ENCODE assay signal across 8 cellular contexts in the genomic region with DNA sequence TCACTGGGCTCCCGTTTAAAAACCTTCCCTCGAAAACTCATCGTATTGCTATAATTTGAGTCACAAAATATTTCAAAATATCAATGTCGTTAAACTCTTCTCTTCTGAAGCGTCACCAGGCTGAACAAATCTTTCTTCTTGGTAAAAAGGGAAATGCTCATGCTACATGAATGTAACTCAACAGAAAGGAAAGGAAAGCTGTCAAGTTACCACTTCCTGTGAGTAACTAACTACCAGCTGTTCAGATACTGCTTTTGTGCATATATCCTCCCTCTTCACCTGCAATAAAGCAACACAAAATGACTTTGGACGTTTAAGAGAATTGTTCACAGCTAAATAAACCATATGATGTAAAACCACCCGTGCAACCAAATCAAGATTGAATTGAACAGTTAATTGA.
DNase-seq lines count a peak whose midpoint lies in the region; ATAC-seq and TF ChIP-seq lines count a peak whose summit lies in the region.

No MANE protein-coding gene starts in this region.

- H3K4me1 Mint-ChIP-seq in activated CD4-positive, alpha-beta memory T cell treated with anti-CD3 and anti-CD28 coated beads, Interleukin-2, amount 10 ng/mL, durations not matched to agents 7 days and 5 days: peaks cover 62% of the 10 kb centered on the region

- H3K9me3 Mint-ChIP-seq in activated CD4-positive, alpha-beta memory T cell treated with anti-CD3 and anti-CD28 coated beads, Interleukin-2, amount 10 ng/mL, durations not matched to agents 7 days and 5 days: no peaks in the 10 kb centered on the region

- peak overlapping the region; percentile 64 for H3K4me2 ChIP-seq in DND-41 (ENCODE audit: insufficient read depth, low read length)

- H3K27me3 Mint-ChIP-seq in activated CD4-positive, alpha-beta memory T cell treated with anti-CD3 and anti-CD28 coated beads, Interleukin-2, amount 10 ng/mL, durations not matched to agents 7 days and 5 days: no peaks in the 10 kb centered on the region

- no peaks in the 10 kb centered on the region for H3K36me3 ChIP-seq in DND-41 (ENCODE audit: insufficient read depth, low read length)
- no peaks in the 10 kb centered on the region for H3K36me3 ChIP-seq in mucosa of descending colon (ENCODE audit: low read depth)

- H3K9me3 ChIP-seq in DND-41 (ENCODE audit: insufficient read depth, low read length, severe bottlenecking) (no peaks in the 10 kb centered on the region), mucosa of descending colon (no peaks in the 10 kb centered on the region)

- H3K4me3 ChIP-seq in DND-41 (ENCODE audit: low read depth in 1 of 2, low read length in 2 of 2): peak overlapping the region; percentile 21 to 58; a peak in 3 of 4 replicates
- no peak overlapping the region for H3K4me3 ChIP-seq in mucosa of descending colon

- CTCF ChIA-PET in activated CD4-positive, alpha-beta memory T cell treated with anti-CD3 and anti-CD28 coated beads, Interleukin-2, amount 10 ng/mL, durations not matched to agents 7 days and 5 days (lab: Charles Lee): interaction anchor here (1.3 to 3.9 kb wide), 5 partner anchors 9 to 55 kb away, joined by 4 to 22 read pairs (median 6); no protein-coding TSS in a partner anchor

- H3K9ac ChIP-seq in DND-41 (ENCODE audit: low read depth, low read length): peak overlapping the region; percentile 56

- H3K36me3 Mint-ChIP-seq in activated CD4-positive, alpha-beta memory T cell treated with anti-CD3 and anti-CD28 coated beads, Interleukin-2, amount 10 ng/mL, durations not matched to agents 7 days and 5 days (ENCODE audit: low read depth): peaks cover 60% of the 10 kb centered on the region

- intact Hi-C loops in mucosa of descending colon (cut with DNase I, micrococcal nuclease): no loop called here

- peak overlapping the region; percentile 92 for H3K27ac Mint-ChIP-seq in activated CD4-positive, alpha-beta memory T cell treated with anti-CD3 and anti-CD28 coated beads, Interleukin-2, amount 10 ng/mL, durations not matched to agents 7 days and 5 days

- POLR2A ChIA-PET in activated CD4-positive, alpha-beta memory T cell treated with anti-CD3 and anti-CD28 coated beads, Interleukin-2, amount 10 ng/mL, durations not matched to agents 7 days and 5 days (lab: Charles Lee): interaction anchor here (0.7 to 19.5 kb wide), 12 partner anchors 9 to 95 kb away, joined by 3 to 546 read pairs (median 19); partner anchors contain the start of gene DOCK10

- peak overlapping the region; percentile 90 for H3K27ac ChIP-seq in DND-41 (ENCODE audit: low read length)

- peak overlapping the region; percentile 87 for H3K4me3 Mint-ChIP-seq in activated CD4-positive, alpha-beta memory T cell treated with anti-CD3 and anti-CD28 coated beads, Interleukin-2, amount 10 ng/mL, durations not matched to agents 7 days and 5 days

- TF ChIP-seq CTCF in DND-41 (IDR thresholded peaks at IDR 0.05; ENCODE audit: borderline replicate concordance, extremely low read depth, low read length, poor library complexity, severe bottlenecking) (no peak), mucosa of descending colon (IDR thresholded peaks at IDR 0.05) (no peak)

- peak overlapping the region; percentile 62 for H2AFZ ChIP-seq in DND-41 (ENCODE audit: low read depth, low read length)

- peak; percentile 9 for DNase-seq in DND-41
- DNase-seq in activated CD4-positive, alpha-beta memory T cell treated with anti-CD3 and anti-CD28 coated beads, Interleukin-2, amount 10 ng/mL, durations not matched to agents 7 days and 5 days: no peak
- DNase-seq in mucosa of descending colon: no peak
- DNase-seq in NK-92 (lab: John Stamatoyannopoulos, UW; ENCODE audit: unreplicated experiment): no peak
- no peak for DNase-seq in cerebellum (ENCODE audit: low spot score)
- no peak for DNase-seq in DMS 273 (lab: John Stamatoyannopoulos, UW; ENCODE audit: unreplicated experiment)

- H3K4me1 ChIP-seq in DND-41 (ENCODE audit: insufficient read depth, low read length): peaks cover 63% of the 10 kb centered on the region
- no peaks in the 10 kb centered on the region for H3K4me1 ChIP-seq in mucosa of descending colon (ENCODE audit: low read depth)

- peaks cover 49% of the 10 kb centered on the region for H3K79me2 ChIP-seq in DND-41 (ENCODE audit: insufficient read depth, low read length)

- no peaks in the 10 kb centered on the region for H3K27me3 ChIP-seq in DND-41 (ENCODE audit: insufficient read depth, low read length, poor library complexity)

- H4K20me1 ChIP-seq in DND-41 (ENCODE audit: insufficient read depth, low read length): 0 out of 2 replicates have a peak, but pooled peaks cover 3% of the 10 kb centered on the region

- ATAC-seq in DND-41 (ENCODE audit: insufficient read depth, low read depth): peak; percentile 99
- peak; percentile 75 for ATAC-seq in GM19467 (IDR thresholded peaks at IDR 0.05; ENCODE audit: unreplicated experiment)
- peak; percentile 75 for ATAC-seq in HG03521 (IDR thresholded peaks at IDR 0.05; ENCODE audit: unreplicated experiment)
- ATAC-seq in mucosa of descending colon: peak; percentile 79
